7 cellular contexts compared by ENCODE assay signal in the genomic region with DNA sequence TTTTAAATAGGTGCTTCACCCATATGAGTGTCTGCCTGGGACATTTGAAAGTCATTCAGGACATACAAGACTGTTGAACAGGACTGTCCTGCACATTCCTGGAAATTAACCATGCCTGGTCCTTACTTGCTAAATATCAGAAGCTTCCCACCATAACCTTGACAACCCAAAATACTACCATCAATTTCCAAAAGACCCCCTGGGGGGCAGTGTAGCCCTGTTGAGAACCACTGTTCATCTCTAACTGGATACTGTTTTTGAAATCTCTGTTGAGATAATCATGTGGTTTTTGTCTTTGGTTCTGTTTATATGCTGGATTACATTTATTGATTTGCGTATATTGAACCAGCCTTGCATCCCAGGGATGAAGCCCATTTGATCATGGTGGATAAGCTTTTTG.
DNase-seq lines count a peak whose midpoint lies in the region; ATAC-seq, FAIRE-seq and TF ChIP-seq lines count a peak whose summit lies in the region.
"Not testable (repeated sequence)": the region's sequence is repeated elsewhere in the genome, so short reads cannot be mapped to it uniquely, and the experiment has no call there.

No MANE protein-coding gene starts in this region.

- not testable (repeated sequence) for H3K27me3 ChIP-seq in PC-3 (ENCODE audit: low read length); pancreas

- not testable (repeated sequence) for H3K9me3 ChIP-seq in PC-3 (ENCODE audit: low read length); pancreas

- DNase-seq in ELR (ENCODE audit: low read depth) (peak; percentile 31), PC-3 (peak; percentile 50), amniotic epithelial cell (ENCODE audit: low read depth) (peak; percentile 7), iris pigment epithelial cell (ENCODE audit: low read depth) (peak; percentile 8)
- DNase-seq in LNCaP clone FGC (ENCODE audit: low read depth); epithelial cell of proximal tubule (ENCODE audit: low read depth); pancreas: not testable (repeated sequence)

- WGBS in pancreas, 2 donors, result 96 to 100% methylated on average over 1 of the region's 1 CpG

- H3K27ac ChIP-seq in PC-3 (ENCODE audit: low read length); pancreas: not testable (repeated sequence)

- H4K20me1 ChIP-seq in PC-3 (ENCODE audit: low read length), result not testable (repeated sequence)

- not testable (repeated sequence) for H3K9me2 ChIP-seq in PC-3 (replicated peaks; ENCODE audit: low read length)

- not testable (repeated sequence) for H3K9ac ChIP-seq in PC-3 (ENCODE audit: low read length)

- FAIRE-seq in pancreas (lab: Jason Lieb, UNC), result not testable (repeated sequence)

- peak; percentile 42; the same call in 1 of the 2 replicates for ATAC-seq in PC-3
- ATAC-seq in pancreas, result peak in 3 of 4 donors; percentile 37 to 44 (median 38)

- not testable (repeated sequence) for BruUV-seq in PC-3 (replicated peaks; lab: Mats Ljungman, UMichigan)

- not testable (repeated sequence) for H3K4me1 ChIP-seq in PC-3 (ENCODE audit: insufficient read depth, low read length); pancreas

- H3K79me2 ChIP-seq in PC-3 (ENCODE audit: low read length), result not testable (repeated sequence)

- not testable (repeated sequence) for H3K4me2 ChIP-seq in PC-3 (ENCODE audit: low read length)

- not testable (repeated sequence) for H3F3A ChIP-seq in PC-3 (ENCODE audit: low read length, unreplicated experiment)

- POLR2A ChIA-PET in PC-3 (lab: Charles Lee; ENCODE audit: unreplicated experiment), result not testable (repeated sequence)

- not testable (repeated sequence) for H3K4me3 ChIP-seq in LNCaP clone FGC (ENCODE audit: low read depth, low read length); PC-3 (ENCODE audit: low read length); epithelial cell of proximal tubule (ENCODE audit: low read depth, low read length); pancreas

- intact Hi-C loops in PC-3 (cut with micrococcal nuclease), result loop anchor here (2.0 kb wide), 1 partner anchor 21 kb away; no protein-coding TSS in a partner anchor
- intact Hi-C loops in pancreas (cut with DNase I), result not testable (repeated sequence)

- H3K36me3 ChIP-seq in PC-3 (ENCODE audit: low read depth, low read length); pancreas: not testable (repeated sequence)

- H2AFZ ChIP-seq in PC-3 (ENCODE audit: low read length), result not testable (repeated sequence)

- CTCF ChIA-PET in PC-3 (lab: Charles Lee), result not testable (repeated sequence)

- TF ChIP-seq CTCF in LNCaP clone FGC (IDR thresholded peaks at IDR 0.05; ENCODE audit: control insufficient read depth, extremely low read depth, insufficient read depth) (peak; percentile 41), PC-3 (conservative IDR thresholded peaks at IDR 0.05; ENCODE audit: low read depth, low read length) (peak; percentile 48), epithelial cell of proximal tubule (conservative IDR thresholded peaks at IDR 0.05; ENCODE audit: low read depth, low read length) (peak; percentile 38)
- TF ChIP-seq CTCF in pancreas (IDR thresholded peaks at IDR 0.05), result not testable (repeated sequence)
